In genomic region chr15:95622843-95623242, GRCh38 we compare ENCODE assay signal across 31 cellular contexts.
"Had no signal": no experiment of that assay in that cellular context is flagged by ENCODE, and none has a peak within 500 bp of the region (broad histone marks: within the 10 kb centered on the region; RNA-seq: fewer than 3 reads in every experiment).

No MANE protein-coding gene starts in this region.

- ATAC-seq: naive thymus-derived CD4-positive, alpha-beta T cell; natural killer cell; pancreas; psoas muscle; right cardiac atrium; right lobe of liver; stimulated activated memory B cell treated with anti-CD40 and anti-IgM and Interleukin-4, amounts not matched to agents 10 μg/mL and 1 μg/mL and 100 μg/mL, for 72 hours; stimulated activated naive CD8-positive, alpha-beta T cell treated with anti-CD3 and anti-CD28 coated beads, Interleukin-15, amount 100 ng/mL, for 72 hours; stimulated activated naive CD8-positive, alpha-beta T cell treated with anti-CD3 and anti-CD28 coated beads, Interleukin-15, Interleukin-2, amounts not matched to agents 100 U/mL and 50 U/mL, for 24 hours; upper lobe of right lung had no signal

- H3K27ac ChIP-seq: neutrophil, pancreas, psoas muscle, right lobe of liver, sigmoid colon, skin epidermis, spleen, suprapubic skin, testis, transverse colon, upper lobe of right lung had no signal

- H3K27ac Mint-ChIP-seq: naive thymus-derived CD4-positive, alpha-beta T cell; natural killer cell; nephron progenitor cell; stimulated activated memory B cell treated with anti-CD40 and anti-IgM and Interleukin-4, amounts not matched to agents 10 μg/mL and 1 μg/mL and 100 μg/mL, for 72 hours; type B pancreatic cell had no signal

- H3K4me1 ChIP-seq: pancreas, psoas muscle, right lobe of liver, sigmoid colon, suprapubic skin, testis, upper lobe of right lung, uterus had no signal

- H3K36me3 ChIP-seq: neutrophil, pancreas, right lobe of liver, sigmoid colon, spleen, suprapubic skin, tibial artery, transverse colon, upper lobe of right lung, uterus had no signal

- H3K4me1 Mint-ChIP-seq: stimulated activated memory B cell treated with anti-CD40 and anti-IgM and Interleukin-4, amounts not matched to agents 10 μg/mL and 1 μg/mL and 100 μg/mL, for 72 hours had no signal

- H3K4me3 Mint-ChIP-seq: naive thymus-derived CD4-positive, alpha-beta T cell; natural killer cell; nephron progenitor cell; neural crest cell; stimulated activated memory B cell treated with anti-CD40 and anti-IgM and Interleukin-4, amounts not matched to agents 10 μg/mL and 1 μg/mL and 100 μg/mL, for 72 hours; stimulated activated naive CD8-positive, alpha-beta T cell treated with anti-CD3 and anti-CD28 coated beads, Interleukin-15, amount 100 ng/mL, for 72 hours; type B pancreatic cell had no signal

- H3K36me3 Mint-ChIP-seq: stimulated activated memory B cell treated with anti-CD40 and anti-IgM and Interleukin-4, amounts not matched to agents 10 μg/mL and 1 μg/mL and 100 μg/mL, for 72 hours; type B pancreatic cell had no signal

- H3K27me3 Mint-ChIP-seq: stimulated activated memory B cell treated with anti-CD40 and anti-IgM and Interleukin-4, amounts not matched to agents 10 μg/mL and 1 μg/mL and 100 μg/mL, for 72 hours; type B pancreatic cell had no signal

- DNase-seq: naive thymus-derived CD4-positive, alpha-beta T cell; natural killer cell; nephron progenitor cell; nucleus accumbens; pancreas; psoas muscle; right cardiac atrium; right lobe of liver; sigmoid colon; spleen; stimulated activated CD4-positive, alpha-beta T cell treated with anti-CD3 and anti-CD28 coated beads, Interleukin-12 subunit alpha, Interleukin-12 subunit beta, amount 100 ng/mL, for 4 hours; stimulated activated CD4-positive, alpha-beta T cell treated with anti-CD3 and anti-CD28 coated beads, Interleukin-1b, Interleukin-23, amount 100 ng/mL, for 48 hours; stimulated activated CD4-positive, alpha-beta T cell treated with anti-CD3 and anti-CD28 coated beads, Interleukin-4, amount 100 ng/mL, for 1 hour; stimulated activated CD4-positive, alpha-beta T cell treated with anti-CD3 and anti-CD28 coated beads, Interleukin-4, amount 100 ng/mL, for 4 hours; stimulated activated CD8-positive, alpha-beta memory T cell treated with anti-CD3 and anti-CD28 coated beads, Interleukin-4, amount 100 ng/mL, for 48 hours; stimulated activated naive CD4-positive, alpha-beta T cell; stimulated activated naive CD8-positive, alpha-beta T cell treated with anti-CD3 and anti-CD28 coated beads, Interleukin-15, amount 100 ng/mL, for 72 hours; stimulated activated naive CD8-positive, alpha-beta T cell treated with anti-CD3 and anti-CD28 coated beads, Interleukin-15, Interleukin-2, amounts not matched to agents 100 U/mL and 50 U/mL, for 24 hours; substantia nigra; testis; tibial artery; transverse colon; upper lobe of right lung; uterus had no signal

- H3K9me3 ChIP-seq: neutrophil, pancreas, right lobe of liver, suprapubic skin, testis, transverse colon, upper lobe of right lung, uterus had no signal

- H3K27me3 ChIP-seq: pancreas, right lobe of liver, sigmoid colon, spleen, testis, tibial artery, transverse colon, upper lobe of right lung, uterus had no signal

- H3K4me3 ChIP-seq: pancreas, psoas muscle, right lobe of liver, sigmoid colon, skin epidermis, smooth muscle cell, spleen, suprapubic skin, testis, tibial artery, transverse colon, upper lobe of right lung, uterus had no signal
